1 cellular context compared by ENCODE assay signal in genomic region chr14:94593749-94594431, GRCh38.
TF ChIP-seq lines count a peak whose summit lies in the region.

No MANE protein-coding gene starts in this region.

TF ChIP-seq in liver, 16 proteins besides CTCF, POLR2A, EP300 and RAD21 (continued from another document):
- TF ChIP-seq REST (IDR thresholded peaks at IDR 0.05) (peak; percentile 52), HNF4G (IDR thresholded peaks at IDR 0.05) (peak; percentile 100), TAF1 (conservative IDR thresholded peaks at IDR 0.05) (no peak), NR2F2 (IDR thresholded peaks at IDR 0.05) (peak; percentile 96), FOXA2 (IDR thresholded peaks at IDR 0.05) (peak; percentile 62), JUND (IDR thresholded peaks at IDR 0.05) (peak; percentile 84 to 85), GABPA (IDR thresholded peaks at IDR 0.05 in 1 of 2, conservative IDR thresholded peaks at IDR 0.05 in 1 of 2) (peak in 1 of 2 donors; percentile 34), FOXA1 (IDR thresholded peaks at IDR 0.05) (peak; percentile 73), EGR1 (IDR thresholded peaks at IDR 0.05; ENCODE audit: low read depth in 2 of 2) (peak in 1 of 2 donors; percentile 59), SP1 (IDR thresholded peaks at IDR 0.05) (peak; percentile 96), MAX (IDR thresholded peaks at IDR 0.05) (peak; percentile 82), YY1 (IDR thresholded peaks at IDR 0.05) (peak; percentile 65), HNF4A (conservative IDR thresholded peaks at IDR 0.05) (peak; percentile 98 to 100), RXRA (IDR thresholded peaks at IDR 0.05) (peak; percentile 97 to 99)
- TF ChIP-seq, protein P1, sequence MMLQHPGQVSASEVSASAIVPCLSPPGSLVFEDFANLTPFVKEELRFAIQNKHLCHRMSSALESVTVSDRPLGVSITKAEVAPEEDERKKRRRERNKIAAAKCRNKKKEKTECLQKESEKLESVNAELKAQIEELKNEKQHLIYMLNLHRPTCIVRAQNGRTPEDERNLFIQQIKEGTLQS (IDR thresholded peaks at IDR 0.05): peak; percentile 99
TF ChIP-seq in liver: peak in this region for 15.
